Comparison of ENCODE assay signal across 10 cellular contexts in genomic region chr18:46211816-46212215, GRCh38.
A peak's percentile ranks its signal among the peaks of the same experiment; 100 is the strongest.
DNase-seq lines count a peak whose midpoint lies in the region; ATAC-seq and TF ChIP-seq lines count a peak whose summit lies in the region.
"Had no signal": no experiment of that assay in that cellular context is flagged by ENCODE, and none has a peak within 500 bp of the region (broad histone marks: within the 10 kb centered on the region; RNA-seq: fewer than 3 reads in every experiment).

No MANE protein-coding gene starts in this region.

- H3K36me3 Mint-ChIP-seq in activated T-helper 1 cell treated with anti-CD3 and anti-CD28 coated beads, Interleukin-12 subunit alpha, Interleukin-12 subunit beta, Interleukin-2, Interleukin-4 antibody, amounts not matched to agents 30 ng/mL and 10 ng/mL and 1 ng/mL, durations not matched to agents 14 hours and 24 hours and 36 hours (ENCODE audit: low read depth) = peaks cover 22% of the 10 kb centered on the region
- H3K36me3 Mint-ChIP-seq in naive B cell (peaks cover 6 to 19% of the 10 kb centered on the region in 2 donors), nephron progenitor cell (ENCODE audit: low read depth) (peaks cover 11% of the 10 kb centered on the region)

- intact Hi-C loops in activated T-helper 1 cell treated with anti-CD3 and anti-CD28 coated beads, Interleukin-12 subunit alpha, Interleukin-12 subunit beta, Interleukin-2, Interleukin-4 antibody, amounts not matched to agents 30 ng/mL and 10 ng/mL and 1 ng/mL, durations not matched to agents 14 hours and 24 hours and 36 hours (cut with micrococcal nuclease) = loop anchor here (1.0 to 2.0 kb wide), 5 partner anchors 11 to 113 kb away; partner anchors contain the start of gene ATP5F1A

- no peaks in the 10 kb centered on the region for H3K9me3 Mint-ChIP-seq in activated T-helper 1 cell treated with anti-CD3 and anti-CD28 coated beads, Interleukin-12 subunit alpha, Interleukin-12 subunit beta, Interleukin-2, Interleukin-4 antibody, amounts not matched to agents 30 ng/mL and 10 ng/mL and 1 ng/mL, durations not matched to agents 14 hours and 24 hours and 36 hours
- no peaks in the 10 kb centered on the region for H3K9me3 Mint-ChIP-seq in naive B cell
- H3K9me3 Mint-ChIP-seq in nephron progenitor cell = no peaks in the 10 kb centered on the region

- peak overlapping the region; percentile 81 for H3K27ac Mint-ChIP-seq in activated T-helper 1 cell treated with anti-CD3 and anti-CD28 coated beads, Interleukin-12 subunit alpha, Interleukin-12 subunit beta, Interleukin-2, Interleukin-4 antibody, amounts not matched to agents 30 ng/mL and 10 ng/mL and 1 ng/mL, durations not matched to agents 14 hours and 24 hours and 36 hours
- H3K27ac Mint-ChIP-seq in naive B cell (peak overlapping the region in 5 of 6 donors; percentile 31 to 78 (median 65)), nephron progenitor cell (no peak overlapping the region)

- H3K4me1 Mint-ChIP-seq in activated T-helper 1 cell treated with anti-CD3 and anti-CD28 coated beads, Interleukin-12 subunit alpha, Interleukin-12 subunit beta, Interleukin-2, Interleukin-4 antibody, amounts not matched to agents 30 ng/mL and 10 ng/mL and 1 ng/mL, durations not matched to agents 14 hours and 24 hours and 36 hours (ENCODE audit: low read depth) = peaks cover 54% of the 10 kb centered on the region
- peaks cover 49 to 74% (median 63%) of the 10 kb centered on the region in 3 donors for H3K4me1 Mint-ChIP-seq in naive B cell
- no peaks in the 10 kb centered on the region for H3K4me1 Mint-ChIP-seq in nephron progenitor cell

- ATAC-seq in naive B cell (ENCODE audit: low read depth in 2 of 2) (peak; percentile 56 to 62), HG02610 (IDR thresholded peaks at IDR 0.05; ENCODE audit: unreplicated experiment) (no peak)

- peak; percentile 49 for DNase-seq in EL
- peak; percentile 21 for DNase-seq in LHCN-M2 (ENCODE audit: low read depth)
- no peak for DNase-seq in activated T-helper 1 cell treated with anti-CD3 and anti-CD28 coated beads, Interleukin-12 subunit alpha, Interleukin-12 subunit beta, Interleukin-2, Interleukin-4 antibody, amounts not matched to agents 30 ng/mL and 10 ng/mL and 1 ng/mL, durations not matched to agents 14 hours and 24 hours and 36 hours (ENCODE audit: low spot score)
- DNase-seq in naive B cell = peak; percentile 7
- DNase-seq in GDM1 (lab: John Stamatoyannopoulos, UW) = no peak
- no peak for DNase-seq in nephron progenitor cell
- DNase-seq: kidney, NCI-H187, SJCRH30 had no signal

- H3K27me3 Mint-ChIP-seq in activated T-helper 1 cell treated with anti-CD3 and anti-CD28 coated beads, Interleukin-12 subunit alpha, Interleukin-12 subunit beta, Interleukin-2, Interleukin-4 antibody, amounts not matched to agents 30 ng/mL and 10 ng/mL and 1 ng/mL, durations not matched to agents 14 hours and 24 hours and 36 hours (ENCODE audit: insufficient read depth) = no peaks in the 10 kb centered on the region
- H3K27me3 Mint-ChIP-seq in naive B cell (no peaks in the 10 kb centered on the region), nephron progenitor cell (ENCODE audit: low read depth, poor library complexity) (no peaks in the 10 kb centered on the region)

- peak overlapping the region; percentile 57 for H3K4me3 Mint-ChIP-seq in activated T-helper 1 cell treated with anti-CD3 and anti-CD28 coated beads, Interleukin-12 subunit alpha, Interleukin-12 subunit beta, Interleukin-2, Interleukin-4 antibody, amounts not matched to agents 30 ng/mL and 10 ng/mL and 1 ng/mL, durations not matched to agents 14 hours and 24 hours and 36 hours
- H3K4me3 Mint-ChIP-seq in naive B cell (peak overlapping the region in 3 of 8 donors; percentile 6 to 48 (median 42)), nephron progenitor cell (no peak overlapping the region)

- TF ChIP-seq CTCF in nephron progenitor cell (IDR thresholded peaks at IDR 0.05) = no peak

Comparison
In these comparisons a context has a peak if more than half of its experiments do, and no peak if none do; other contexts are left out.
1. DNase-seq: peak in EL (single experiment), LHCN-M2 (single experiment) and naive B cell (single experiment); none in activated T-helper 1 cell treated with anti-CD3 and anti-CD28 coated beads, Interleukin-12 subunit alpha, Interleukin-12 subunit beta, Interleukin-2, Interleukin-4 antibody, amounts not matched to agents 30 ng/mL and 10 ng/mL and 1 ng/mL, durations not matched to agents 14 hours and 24 hours and 36 hours (single experiment), GDM1 (single experiment) and nephron progenitor cell (single experiment).